Comparison of ENCODE assay signal across 21 cellular contexts in genomic region chr6:157709514-157709913, GRCh38.
A peak's percentile ranks its signal among the peaks of the same experiment; 100 is the strongest.
DNase-seq lines count a peak whose midpoint lies in the region; ATAC-seq, FAIRE-seq and TF ChIP-seq lines count a peak whose summit lies in the region.
"Had no signal": no experiment of that assay in that cellular context is flagged by ENCODE, and none has a peak within 500 bp of the region (broad histone marks: within the 10 kb centered on the region; RNA-seq: fewer than 3 reads in every experiment).

No MANE protein-coding gene starts in this region.

- POLR2A ChIA-PET in H1 (lab: Charles Lee; ENCODE audit: partially characterized antibody), result interaction anchor here (1.3 kb wide), 1 partner anchor 10 kb away, joined by 4 read pairs; no protein-coding TSS in a partner anchor

- H4K91ac ChIP-seq in H1 (replicated peaks; ENCODE audit: insufficient read length, low read length), result peak overlapping the region; percentile 59

- ATAC-seq in left ventricle myocardium superior, result no peak
- ATAC-seq in HG03342 (IDR thresholded peaks at IDR 0.05; ENCODE audit: unreplicated experiment), result no peak
- ATAC-seq: CD8-positive, alpha-beta T cell had no signal

- no peak overlapping the region for H3K14ac ChIP-seq in H1 (ENCODE audit: insufficient read length)

- H4K8ac ChIP-seq in H1 (ENCODE audit: extremely low read depth, insufficient read depth, low read length), result no peak overlapping the region

- H3K9ac ChIP-seq in HUES64 (ENCODE audit: low read depth, low read length) (no peak overlapping the region), H1 (replicated peaks in 1 of 4; ENCODE audit: extremely low read depth in 1 of 4, low read depth in 3 of 4, low read length in 3 of 4) (no peak overlapping the region)
- H3K9ac ChIP-seq: BLaER1 had no signal

- no peaks in the 10 kb centered on the region for H3K79me1 ChIP-seq in H1 (ENCODE audit: low read depth, low read length)

- no peak overlapping the region for H2BK12ac ChIP-seq in H1 (ENCODE audit: low read depth, low read length)

- intact Hi-C loops in cardiac septum (cut with DNase I), result no loop called here
- intact Hi-C loops in left ventricle myocardium superior (cut with micrococcal nuclease), result no loop called here

- no peak overlapping the region for H4K5ac ChIP-seq in H1 (ENCODE audit: insufficient read length, low read depth, low read length)

- no peak overlapping the region for H3K4ac ChIP-seq in H1 (replicated peaks; ENCODE audit: insufficient read length, low read depth, low read length)

- H2BK120ac ChIP-seq in H1 (replicated peaks; ENCODE audit: low read depth, low read length), result no peak overlapping the region

- no peak for TF ChIP-seq RAD21 in H1 (IDR thresholded peaks at IDR 0.05 in 1 of 2, conservative IDR thresholded peaks at IDR 0.05 in 1 of 2; ENCODE audit: low read depth in 2 of 2, low read length in 2 of 2)

- H3K23me2 ChIP-seq in H1 (ENCODE audit: low read depth, low read length), result no peaks in the 10 kb centered on the region; the same call in 1 of the 2 replicates

- peak overlapping the region; percentile 86; the same call in 1 of the 2 replicates for H2BK20ac ChIP-seq in H1 (ENCODE audit: low read length)

- no peak for TF ChIP-seq POLR2A in H1 (IDR thresholded peaks at IDR 0.05; ENCODE audit: control extremely low read depth in 1 of 2, low read depth in 2 of 2, low read length in 2 of 2)

- no peak overlapping the region for H3K18ac ChIP-seq in H1 (ENCODE audit: extremely low read depth, low read length)

- no peak for TF ChIP-seq EP300 in H1 (IDR thresholded peaks at IDR 0.05; ENCODE audit: borderline replicate concordance in 1 of 2, low read depth in 2 of 2, low read length in 2 of 2)

- no peaks in the 10 kb centered on the region for H3K36me3 ChIP-seq in HUES64 (ENCODE audit: insufficient read depth, low read length)
- H3K36me3 ChIP-seq in H1 (ENCODE audit: control insufficient read depth in 2 of 4, insufficient read depth in 4 of 4, low read length in 3 of 4), result no peaks in the 10 kb centered on the region
- H3K36me3 ChIP-seq: BLaER1 had no signal

- H3K23ac ChIP-seq in H1 (ENCODE audit: insufficient read length), result no peak overlapping the region

- H3K9me3 ChIP-seq in HUES64 (ENCODE audit: insufficient read depth, low read depth, low read length) (0 out of 2 replicates have a peak, but pooled peaks cover 4% of the 10 kb centered on the region), H1 (ENCODE audit: insufficient read depth in 2 of 2, low read depth in 1 of 2, low read length in 1 of 2) (no peaks in the 10 kb centered on the region; a peak in 1 of 4 replicates)
- H3K9me3 ChIP-seq: Caco-2 had no signal

- H3K79me2 ChIP-seq in H1 (ENCODE audit: control insufficient read depth in 1 of 2, insufficient read depth in 2 of 2, low read length in 2 of 2), result no peaks in the 10 kb centered on the region

- no peaks in the 10 kb centered on the region for H4K20me1 ChIP-seq in H1 (replicated peaks in 1 of 2; ENCODE audit: control insufficient read depth in 1 of 2, insufficient read depth in 2 of 2, low read length in 2 of 2)
- H4K20me1 ChIP-seq: BLaER1 had no signal

- H3K56ac ChIP-seq in H1 (replicated peaks; ENCODE audit: insufficient read length, low read depth, low read length), result no peak overlapping the region

- H3K4me1 ChIP-seq in HUES64 (ENCODE audit: insufficient read depth, low read length), result peaks cover 17% of the 10 kb centered on the region
- H3K4me1 ChIP-seq in H1 (replicated peaks in 1 of 4; ENCODE audit: control insufficient read depth in 3 of 4, insufficient read depth in 4 of 4, low read length in 3 of 4), result peaks cover 5 to 17% (median 11%) of the 10 kb centered on the region in 4 experiments; a peak in 5 of 7 replicates
- H3K4me1 ChIP-seq: BLaER1, Caco-2 had no signal

- CTCF ChIA-PET in H1 (lab: Charles Lee; ENCODE audit: partially characterized antibody), result interaction anchor here (1.3 kb wide), 1 partner anchor 15 kb away, joined by 4 read pairs; no protein-coding TSS in a partner anchor

- FAIRE-seq in H1 (lab: Jason Lieb, UNC), result no peak
- FAIRE-seq: GM12891, GM18507 had no signal

- no peak overlapping the region for H2BK15ac ChIP-seq in H1 (ENCODE audit: low read length)

- no peak for TF ChIP-seq CTCF in H1 (IDR thresholded peaks at IDR 0.05; ENCODE audit: control extremely low read depth in 1 of 3, insufficient read depth in 1 of 3, low read depth in 1 of 3, low read length in 3 of 3)

- WGBS in HUES64, result 69% methylated on average over 5 of the region's 5 CpGs
- WGBS in H1 (ENCODE audit: extremely low coverage in 1 of 2, insufficient coverage in 1 of 2, insufficient read length in 1 of 2, insufficient replicate concordance in 2 of 2, low coverage in 1 of 2, low lambda C conversion rate in 2 of 2, missing lambda C conversion rate in 1 of 2), 2 experiments, result 50% methylated on average over 5 of the region's 5 CpGs; no CpG with 5 or more reads in 1 of the 2 experiments

- DNase-seq in cardiac septum (ENCODE audit: low spot score) (peak; percentile 10), left ventricle myocardium superior (no peak), H1 (ENCODE audit: low read depth in 1 of 2, low spot score in 2 of 2) (no peak), islet precursor cell (peak; percentile 78), DMS114 treated with DMSO at 0.1 percent for 48 hours (lab: John Stamatoyannopoulos, UW; ENCODE audit: unreplicated experiment) (no peak), foreskin melanocyte (no peak)
- DNase-seq: Caco-2; CD4-positive, CD25-positive, alpha-beta regulatory T cell; CD8-positive, alpha-beta T cell; DMS 273 treated with DMSO at 0.1 percent for 48 hours; DMS79 treated with DMSO at 0.1 percent for 48 hours; GF-D8; GOT3; H7; HCEC 1CT had no signal

- H2BK5ac ChIP-seq in H1 (ENCODE audit: low read depth, low read length), result peak overlapping the region; percentile 66; the same call in 1 of the 2 replicates

- H3K27ac ChIP-seq in HUES64 (ENCODE audit: low read depth, low read length), result peak overlapping the region; percentile 30; the same call in 1 of the 2 replicates
- H3K27ac ChIP-seq in H1 (ENCODE audit: low read depth, low read length), result no peak overlapping the region
- H3K27ac ChIP-seq: BLaER1, C4-2B had no signal

- no peaks in the 10 kb centered on the region for H3K27me3 ChIP-seq in HUES64 (ENCODE audit: insufficient read depth, low read length)
- peaks cover 0 to 2% (median 0%) of the 10 kb centered on the region in 4 experiments; a peak in 1 of 7 replicates for H3K27me3 ChIP-seq in H1 (replicated peaks in 1 of 4; ENCODE audit: control insufficient read depth in 3 of 4, extremely low read depth in 1 of 4, insufficient read depth in 3 of 4, low read length in 3 of 4)
- H3K27me3 ChIP-seq: BLaER1 had no signal

- peak overlapping the region in 1 of 2 experiments; percentile 12; a peak in 1 of 4 replicates for H3K4me2 ChIP-seq in H1 (ENCODE audit: insufficient read depth in 1 of 2, low read depth in 2 of 2, low read length in 2 of 2)
- H3K4me2 ChIP-seq: BLaER1 had no signal

- H2AK5ac ChIP-seq in H1 (ENCODE audit: low read depth, low read length), result peak overlapping the region; percentile 75; the same call in 1 of the 2 replicates

- H3K4me3 ChIP-seq in HUES64 (ENCODE audit: low read length), result no peak overlapping the region
- H3K4me3 ChIP-seq in H1 (ENCODE audit: extremely low read depth in 1 of 4, insufficient read depth in 2 of 4, low read depth in 3 of 4, low read length in 4 of 4), result no peak overlapping the region
- H3K4me3 ChIP-seq: BLaER1 had no signal

- H2AFZ ChIP-seq in H1 (ENCODE audit: low read length), result no peak overlapping the region

TF ChIP-seq in H1, 55 proteins besides CTCF, POLR2A, EP300 and RAD21 (continues in another document):
- TF ChIP-seq FOSL1 (IDR thresholded peaks at IDR 0.05; ENCODE audit: insufficient read depth, low read depth, low read length) (no peak), CTBP2 (IDR thresholded peaks at IDR 0.05; ENCODE audit: borderline replicate concordance, insufficient read depth, insufficient read length, low read length) (no peak)

Comparison
In these comparisons a context has a peak if more than half of its experiments do, and no peak if none do; other contexts are left out.
1. DNase-seq: peak in cardiac septum (single experiment) and islet precursor cell (single experiment); none in left ventricle myocardium superior (single experiment), H1 (0 of 2), DMS114 treated with DMSO at 0.1 percent for 48 hours (single experiment) and foreskin melanocyte (single experiment).